Comparison of ENCODE assay signal across 9 cellular contexts in the genomic region with DNA sequence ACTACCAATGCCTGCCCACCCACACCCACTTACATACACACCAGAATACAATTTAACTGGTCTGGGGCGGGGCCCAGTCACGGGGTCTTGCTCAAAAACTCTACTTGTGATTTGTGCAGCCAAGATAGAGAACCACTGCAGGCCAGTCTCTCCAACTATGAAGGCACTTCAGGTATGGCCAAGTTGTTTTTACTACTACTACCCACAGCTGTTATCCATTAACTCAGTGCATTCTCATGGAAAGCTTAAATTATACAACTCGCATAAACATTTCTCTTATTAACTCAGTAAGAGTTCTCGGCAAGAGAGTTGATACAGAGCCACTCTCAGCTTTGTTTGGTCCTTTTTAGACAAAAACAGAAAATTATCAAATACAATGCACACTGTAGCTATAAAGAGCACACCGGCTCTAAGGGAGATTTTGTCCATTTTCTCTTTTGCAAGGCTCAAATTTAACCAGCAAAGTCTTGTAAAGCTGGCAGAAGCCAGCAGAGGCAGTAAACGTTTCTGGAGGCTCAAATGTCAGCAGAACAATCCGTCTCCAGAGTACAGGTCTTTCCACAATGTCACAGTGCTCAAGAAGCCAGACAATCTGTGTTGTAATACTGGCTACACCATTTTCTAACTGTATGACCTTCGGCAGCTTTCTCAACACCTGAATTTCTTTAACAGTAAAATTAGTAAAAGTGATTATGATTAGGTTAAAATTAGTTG.
A peak's percentile ranks its signal among the peaks of the same experiment; 100 is the strongest.
DNase-seq lines count a peak whose midpoint lies in the region; ATAC-seq and TF ChIP-seq lines count a peak whose summit lies in the region.
"Had no signal": no experiment of that assay in that cellular context is flagged by ENCODE, and none has a peak within 500 bp of the region (broad histone marks: within the 10 kb centered on the region; RNA-seq: fewer than 3 reads in every experiment).

No MANE protein-coding gene starts in this region.

- DNase-seq in HCEC 1CT (peak; percentile 29), kidney tubule cell (ENCODE audit: low spot score) (peak; percentile 80), activated gamma-delta T cell treated with Interleukin-2 at 50 U/mL for 16 hours (no peak), NCI-H2081 (lab: John Stamatoyannopoulos, UW) (no peak)
- DNase-seq: adrenal gland had no signal

- no peak overlapping the region for H3K27ac ChIP-seq in C4-2B
- H3K27ac ChIP-seq: adrenal gland had no signal

- TF ChIP-seq CTCF in C4-2B (conservative IDR thresholded peaks at IDR 0.05), result peak; percentile 22
- peak; percentile 26; the same call in 1 of the 2 replicates for TF ChIP-seq CTCF in WI38 (IDR thresholded peaks at IDR 0.05; ENCODE audit: low read depth, low read length)

- H3K4me3 ChIP-seq in WI38 (ENCODE audit: low read depth, low read length), result peak overlapping the region; percentile 5; the same call in 1 of the 2 replicates
- H3K4me3 ChIP-seq: adrenal gland had no signal

- ATAC-seq in HG03095 (IDR thresholded peaks at IDR 0.05; ENCODE audit: unreplicated experiment), result no peak
- ATAC-seq in HG02623 (IDR thresholded peaks at IDR 0.05; ENCODE audit: unreplicated experiment), result no peak

Comparison
In these comparisons a context has a peak if more than half of its experiments do, and no peak if none do; other contexts are left out.
1. DNase-seq: peak in HCEC 1CT (single experiment) and kidney tubule cell (single experiment); none in activated gamma-delta T cell treated with Interleukin-2 at 50 U/mL for 16 hours (single experiment) and NCI-H2081 (0 of 2).